In the genomic region with DNA sequence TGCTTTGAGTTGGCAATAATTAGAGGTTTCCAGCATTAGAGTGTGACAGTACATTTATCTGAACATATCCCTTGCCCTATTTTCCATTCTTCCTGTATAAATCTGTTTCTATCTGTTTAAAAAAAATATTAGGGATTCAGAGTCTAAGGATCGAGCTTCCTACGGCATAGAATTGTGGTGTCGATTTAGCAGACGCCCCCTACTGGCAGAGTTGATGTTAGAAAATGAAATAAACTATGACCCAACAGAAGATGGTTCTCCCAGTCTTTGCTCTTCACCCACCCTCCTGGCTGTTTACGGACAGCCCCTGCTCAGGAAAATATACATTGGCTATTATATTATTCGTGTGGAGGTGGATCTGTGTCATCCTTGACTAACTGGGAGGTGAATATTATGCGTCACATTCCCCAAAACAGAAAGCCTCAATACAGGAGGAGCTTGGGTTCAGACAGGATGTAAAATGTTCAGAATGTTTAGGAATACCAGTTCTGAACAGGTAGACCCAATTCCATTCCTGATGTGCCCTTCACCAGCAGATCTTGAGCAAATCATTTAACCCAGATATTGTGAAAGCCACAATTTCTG, we compare ENCODE assay signal across 8 cellular contexts. TPM values are rescaled to one million over a fixed set of nuclear protein-coding genes. Genes with fewer than 3 reads are reported as not detected.
DNase-seq lines count a peak whose midpoint lies in the region; ATAC-seq and TF ChIP-seq lines count a peak whose summit lies in the region.

No MANE protein-coding gene starts in this region.

- no peaks in the 10 kb centered on the region for H3K27me3 Mint-ChIP-seq in GM23338 (ENCODE audit: insufficient read depth, low read depth, poor library complexity)

- peaks cover 0 to 1% (median 0%) of the 10 kb centered on the region in 8 donors for H3K9me3 ChIP-seq in spleen

- H3K9me2 ChIP-seq in GM23338 (ENCODE audit: insufficient read depth): peaks cover 5% of the 10 kb centered on the region

- H3K4me3 ChIP-seq in GM23338 (no peak overlapping the region), spleen (no peak overlapping the region)

- H3F3A ChIP-seq in GM23338 (replicated peaks; ENCODE audit: low read depth): no peaks in the 10 kb centered on the region

- H2AFZ ChIP-seq in GM23338: no peak overlapping the region

- peaks cover 13% of the 10 kb centered on the region; the same call in 2 of the 3 replicates for H3K4me1 Mint-ChIP-seq in GM23338

- no peaks in the 10 kb centered on the region for H3K36me3 ChIP-seq in GM23338 (ENCODE audit: insufficient read depth)
- no peaks in the 10 kb centered on the region for H3K36me3 ChIP-seq in spleen

- H3K36me3 Mint-ChIP-seq in GM23338 (ENCODE audit: low read depth): peaks cover 5% of the 10 kb centered on the region

- DNase-seq in NCI-H510A treated with DMSO at 0.1 percent for 48 hours (lab: John Stamatoyannopoulos, UW): peak; percentile 22
- no peak for DNase-seq in NCI-H510A (lab: John Stamatoyannopoulos, UW)
- peak; percentile 82 for DNase-seq in GM23338 (ENCODE audit: low spot score)
- DNase-seq in NCI-H460 (ENCODE audit: extremely low read depth, low read depth): peak; percentile 43
- peak; percentile 41 for DNase-seq in activated T-cell treated with anti-CD3 and anti-CD28 coated beads for 4 hours
- DNase-seq in globus pallidus (ENCODE audit: low spot score): peak; percentile 72
- no peak for DNase-seq in spleen
- no peak for DNase-seq in NK-92 (lab: John Stamatoyannopoulos, UW; ENCODE audit: unreplicated experiment)

- H3K27ac ChIP-seq in GM23338 (ENCODE audit: low read depth) (no peak overlapping the region), spleen (no peak overlapping the region)

- ATAC-seq in GM23338: peak; percentile 83

- no peak for TF ChIP-seq POLR2A in spleen (IDR thresholded peaks at IDR 0.05)

- H3K4me1 ChIP-seq in GM23338 (ENCODE audit: insufficient read depth) (no peaks in the 10 kb centered on the region), spleen (peaks cover 0 to 17% (median 0%) of the 10 kb centered on the region in 6 donors)

- H3K27me3 ChIP-seq in GM23338 (ENCODE audit: insufficient read depth) (no peaks in the 10 kb centered on the region), spleen (replicated peaks in 1 of 7) (no peaks in the 10 kb centered on the region)

- H3K27ac Mint-ChIP-seq in GM23338: no peak overlapping the region

- no peak overlapping the region for H3K4me2 ChIP-seq in GM23338

- no peaks in the 10 kb centered on the region for H3K79me2 ChIP-seq in GM23338 (replicated peaks; ENCODE audit: insufficient read depth)

- H4K20me1 ChIP-seq in GM23338 (replicated peaks; ENCODE audit: insufficient read depth): no peaks in the 10 kb centered on the region

- intact Hi-C loops in spleen (cut with DNase I; ENCODE audit: low total_unique reads): no loop called here

- H3K9me3 Mint-ChIP-seq in GM23338: peaks cover 5% of the 10 kb centered on the region; the same call in 2 of the 3 replicates

- H3K4me3 Mint-ChIP-seq in GM23338: no peak overlapping the region

- WGBS in spleen, 5 donors: 25 to 40% (median 30%) methylated on average over 7 of the region's 7 CpGs

- peak; percentile 79 to 83 for TF ChIP-seq CTCF in GM23338 (conservative IDR thresholded peaks at IDR 0.05; ENCODE audit: low read depth in 2 of 2)
- peak; percentile 8 to 70 (median 50) for TF ChIP-seq CTCF in spleen (IDR thresholded peaks at IDR 0.05 in 8 of 11, conservative IDR thresholded peaks at IDR 0.05 in 3 of 11)

TF ChIP-seq in GM23338, 12 proteins besides CTCF, POLR2A, EP300 and RAD21 (continues in another document):
- no peak for TF ChIP-seq CREB1 (CRISPR knock-in tag; IDR thresholded peaks at IDR 0.05; ENCODE audit: low read depth)
- TF ChIP-seq ZNF114 (CRISPR knock-in tag; IDR thresholded peaks at IDR 0.05): no peak
- no peak for TF ChIP-seq EZH2phosphoT487 (IDR thresholded peaks at IDR 0.05; ENCODE audit: unreplicated experiment)
- TF ChIP-seq, protein P1, sequence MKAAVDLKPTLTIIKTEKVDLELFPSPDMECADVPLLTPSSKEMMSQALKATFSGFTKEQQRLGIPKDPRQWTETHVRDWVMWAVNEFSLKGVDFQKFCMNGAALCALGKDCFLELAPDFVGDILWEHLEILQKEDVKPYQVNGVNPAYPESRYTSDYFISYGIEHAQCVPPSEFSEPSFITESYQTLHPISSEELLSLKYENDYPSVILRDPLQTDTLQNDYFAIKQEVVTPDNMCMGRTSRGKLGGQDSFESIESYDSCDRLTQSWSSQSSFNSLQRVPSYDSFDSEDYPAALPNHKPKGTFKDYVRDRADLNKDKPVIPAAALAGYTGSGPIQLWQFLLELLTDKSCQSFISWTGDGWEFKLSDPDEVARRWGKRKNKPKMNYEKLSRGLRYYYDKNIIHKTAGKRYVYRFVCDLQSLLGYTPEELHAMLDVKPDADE (IDR thresholded peaks at IDR 0.05): no peak
- no peak for TF ChIP-seq NANOG (IDR thresholded peaks at IDR 0.05; ENCODE audit: borderline replicate concordance)
- TF ChIP-seq, protein P2, sequence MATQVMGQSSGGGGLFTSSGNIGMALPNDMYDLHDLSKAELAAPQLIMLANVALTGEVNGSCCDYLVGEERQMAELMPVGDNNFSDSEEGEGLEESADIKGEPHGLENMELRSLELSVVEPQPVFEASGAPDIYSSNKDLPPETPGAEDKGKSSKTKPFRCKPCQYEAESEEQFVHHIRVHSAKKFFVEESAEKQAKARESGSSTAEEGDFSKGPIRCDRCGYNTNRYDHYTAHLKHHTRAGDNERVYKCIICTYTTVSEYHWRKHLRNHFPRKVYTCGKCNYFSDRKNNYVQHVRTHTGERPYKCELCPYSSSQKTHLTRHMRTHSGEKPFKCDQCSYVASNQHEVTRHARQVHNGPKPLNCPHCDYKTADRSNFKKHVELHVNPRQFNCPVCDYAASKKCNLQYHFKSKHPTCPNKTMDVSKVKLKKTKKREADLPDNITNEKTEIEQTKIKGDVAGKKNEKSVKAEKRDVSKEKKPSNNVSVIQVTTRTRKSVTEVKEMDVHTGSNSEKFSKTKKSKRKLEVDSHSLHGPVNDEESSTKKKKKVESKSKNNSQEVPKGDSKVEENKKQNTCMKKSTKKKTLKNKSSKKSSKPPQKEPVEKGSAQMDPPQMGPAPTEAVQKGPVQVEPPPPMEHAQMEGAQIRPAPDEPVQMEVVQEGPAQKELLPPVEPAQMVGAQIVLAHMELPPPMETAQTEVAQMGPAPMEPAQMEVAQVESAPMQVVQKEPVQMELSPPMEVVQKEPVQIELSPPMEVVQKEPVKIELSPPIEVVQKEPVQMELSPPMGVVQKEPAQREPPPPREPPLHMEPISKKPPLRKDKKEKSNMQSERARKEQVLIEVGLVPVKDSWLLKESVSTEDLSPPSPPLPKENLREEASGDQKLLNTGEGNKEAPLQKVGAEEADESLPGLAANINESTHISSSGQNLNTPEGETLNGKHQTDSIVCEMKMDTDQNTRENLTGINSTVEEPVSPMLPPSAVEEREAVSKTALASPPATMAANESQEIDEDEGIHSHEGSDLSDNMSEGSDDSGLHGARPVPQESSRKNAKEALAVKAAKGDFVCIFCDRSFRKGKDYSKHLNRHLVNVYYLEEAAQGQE (IDR thresholded peaks at IDR 0.05; ENCODE audit: unreplicated experiment): no peak
- no peak for TF ChIP-seq EZH2 (IDR thresholded peaks at IDR 0.05; ENCODE audit: low read depth, unreplicated experiment)

RNA-seq across cellular contexts. Expression of gene ERMN, which starts 10.6 kb away (rescaled TPM):
- total RNA-seq in GM23338 (2014; rRNA removed; shearing (Covaris generic)): 0.35 TPM in 1 of 2 replicates, not detected in the other
- 0.17 and 0.44 TPM in 2 replicates for polyA plus RNA-seq in GM23338 (2016; fragmentation: Nextera tagmentation; extraction: Ambion mirVana)
- total RNA-seq in NCI-H460 (2014; rRNA removed; shearing (Covaris generic)): not detected in 2 replicates
- polyA plus RNA-seq in NCI-H460 (2014; cell fraction: nucleus; rRNA removed): not detected in 2 replicates
- 1 to 10 TPM; 2.1 to 10.0 (median 4.4) TPM for total RNA-seq in spleen
- 1 to 10 TPM; 1.1 to 3.5 (median 2.4) TPM for polyA plus RNA-seq in spleen

Comparison
In these comparisons a context has a peak if more than half of its experiments do, and no peak if none do; other contexts are left out.
1. DNase-seq: peak in NCI-H510A treated with DMSO at 0.1 percent for 48 hours (single experiment), GM23338 (single experiment), NCI-H460 (single experiment), activated T-cell treated with anti-CD3 and anti-CD28 coated beads for 4 hours (single experiment) and globus pallidus (single experiment); none in NCI-H510A (single experiment), spleen (single experiment) and NK-92 (single experiment).